Comparison of ENCODE assay signal across 8 cellular contexts in the genomic region with DNA sequence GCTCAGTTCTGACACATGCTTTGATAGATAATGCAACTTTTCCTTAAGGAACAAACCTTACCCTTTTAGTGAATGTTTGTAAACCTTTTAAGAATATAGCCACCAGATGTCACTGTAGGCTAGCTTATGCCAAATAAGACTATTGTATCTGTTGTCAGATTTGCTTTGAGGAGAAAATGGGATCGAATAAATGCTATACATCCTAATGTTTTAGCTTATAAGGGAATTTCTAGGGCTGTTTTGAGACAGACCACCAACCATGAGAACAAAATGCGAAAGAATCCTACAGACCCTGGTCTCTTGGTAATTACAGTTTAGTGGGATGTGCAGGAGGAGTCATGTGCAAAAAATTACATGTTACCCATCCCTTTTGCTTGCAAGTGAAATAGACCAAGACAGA.
A peak's percentile ranks its signal among the peaks of the same experiment; 100 is the strongest.
DNase-seq lines count a peak whose midpoint lies in the region; ATAC-seq and TF ChIP-seq lines count a peak whose summit lies in the region.

No MANE protein-coding gene starts in this region.

- no peaks in the 10 kb centered on the region for H3K4me1 ChIP-seq in DND-41 (ENCODE audit: insufficient read depth, low read length)

- H3K9me3 Mint-ChIP-seq in osteocyte (ENCODE audit: unreplicated experiment) = no peaks in the 10 kb centered on the region

- ATAC-seq in DND-41 (ENCODE audit: insufficient read depth, low read depth) = peak; percentile 44; the same call in 1 of the 3 replicates
- no peak for ATAC-seq in stimulated activated naive CD8-positive, alpha-beta T cell treated with anti-CD3 and anti-CD28 coated beads, Interleukin-15, Interleukin-2, amounts not matched to agents 100 U/mL and 50 U/mL, for 24 hours
- ATAC-seq in GM21528 (IDR thresholded peaks at IDR 0.05; ENCODE audit: low FRiP score, unreplicated experiment) = no peak
- no peak for ATAC-seq in GM19452 (IDR thresholded peaks at IDR 0.05; ENCODE audit: unreplicated experiment)

- peaks cover 45% of the 10 kb centered on the region for H3K27me3 Mint-ChIP-seq in osteocyte (ENCODE audit: unreplicated experiment)

- no peaks in the 10 kb centered on the region for H4K20me1 ChIP-seq in DND-41 (ENCODE audit: insufficient read depth, low read length)

- H3K4me2 ChIP-seq in DND-41 (ENCODE audit: insufficient read depth, low read length) = no peak overlapping the region

- H3K9ac ChIP-seq in DND-41 (ENCODE audit: low read depth, low read length) = no peak overlapping the region

- no peaks in the 10 kb centered on the region for H3K36me3 ChIP-seq in DND-41 (ENCODE audit: insufficient read depth, low read length)

- H3K27ac ChIP-seq in DND-41 (ENCODE audit: low read length) = no peak overlapping the region

- no peak for DNase-seq in DND-41
- peak; percentile 35 for DNase-seq in HS-5 (ENCODE audit: low read depth)
- peak; percentile 74 for DNase-seq in OCI-M1 (lab: John Stamatoyannopoulos, UW)
- peak; percentile 35 to 58 for DNase-seq in erythroblast (lab: John Stamatoyannopoulos, UW)
- DNase-seq in osteocyte (ENCODE audit: extremely low spot score, unreplicated experiment) = no peak
- no peak for DNase-seq in stimulated activated naive CD8-positive, alpha-beta T cell treated with anti-CD3 and anti-CD28 coated beads, Interleukin-15, Interleukin-2, amounts not matched to agents 100 U/mL and 50 U/mL, for 24 hours

- no peaks in the 10 kb centered on the region for H3K27me3 ChIP-seq in DND-41 (ENCODE audit: insufficient read depth, low read length, poor library complexity)

- H3K4me3 ChIP-seq in DND-41 (ENCODE audit: low read depth in 1 of 2, low read length in 2 of 2) = no peak overlapping the region

- peak; percentile 62 for TF ChIP-seq CTCF in DND-41 (IDR thresholded peaks at IDR 0.05; ENCODE audit: borderline replicate concordance, extremely low read depth, low read length, poor library complexity, severe bottlenecking)
- TF ChIP-seq CTCF in osteocyte (IDR thresholded peaks at IDR 0.05) = peak; percentile 68

- no peak overlapping the region for H3K4me3 Mint-ChIP-seq in osteocyte (ENCODE audit: unreplicated experiment)

- H3K79me2 ChIP-seq in DND-41 (ENCODE audit: insufficient read depth, low read length) = no peaks in the 10 kb centered on the region

- no peaks in the 10 kb centered on the region for H3K36me3 Mint-ChIP-seq in osteocyte (ENCODE audit: unreplicated experiment)

- H3K27ac Mint-ChIP-seq in osteocyte (ENCODE audit: unreplicated experiment) = no peak overlapping the region

- no peaks in the 10 kb centered on the region for H3K4me1 Mint-ChIP-seq in osteocyte (ENCODE audit: unreplicated experiment)

- no peak overlapping the region for H2AFZ ChIP-seq in DND-41 (ENCODE audit: low read depth, low read length)

- no peaks in the 10 kb centered on the region for H3K9me3 ChIP-seq in DND-41 (ENCODE audit: insufficient read depth, low read length, severe bottlenecking)

- no peak for TF ChIP-seq POLR2A in erythroblast (IDR thresholded peaks at IDR 0.05; ENCODE audit: low read length)

Comparison
In these comparisons a context has a peak if more than half of its experiments do, and no peak if none do; other contexts are left out.
1. DNase-seq: peak in HS-5 (single experiment), OCI-M1 (single experiment) and erythroblast (2 of 2); none in DND-41 (single experiment), osteocyte (single experiment) and stimulated activated naive CD8-positive, alpha-beta T cell treated with anti-CD3 and anti-CD28 coated beads, Interleukin-15, Interleukin-2, amounts not matched to agents 100 U/mL and 50 U/mL, for 24 hours (single experiment).